9 cellular contexts compared by ENCODE assay signal in the genomic region with DNA sequence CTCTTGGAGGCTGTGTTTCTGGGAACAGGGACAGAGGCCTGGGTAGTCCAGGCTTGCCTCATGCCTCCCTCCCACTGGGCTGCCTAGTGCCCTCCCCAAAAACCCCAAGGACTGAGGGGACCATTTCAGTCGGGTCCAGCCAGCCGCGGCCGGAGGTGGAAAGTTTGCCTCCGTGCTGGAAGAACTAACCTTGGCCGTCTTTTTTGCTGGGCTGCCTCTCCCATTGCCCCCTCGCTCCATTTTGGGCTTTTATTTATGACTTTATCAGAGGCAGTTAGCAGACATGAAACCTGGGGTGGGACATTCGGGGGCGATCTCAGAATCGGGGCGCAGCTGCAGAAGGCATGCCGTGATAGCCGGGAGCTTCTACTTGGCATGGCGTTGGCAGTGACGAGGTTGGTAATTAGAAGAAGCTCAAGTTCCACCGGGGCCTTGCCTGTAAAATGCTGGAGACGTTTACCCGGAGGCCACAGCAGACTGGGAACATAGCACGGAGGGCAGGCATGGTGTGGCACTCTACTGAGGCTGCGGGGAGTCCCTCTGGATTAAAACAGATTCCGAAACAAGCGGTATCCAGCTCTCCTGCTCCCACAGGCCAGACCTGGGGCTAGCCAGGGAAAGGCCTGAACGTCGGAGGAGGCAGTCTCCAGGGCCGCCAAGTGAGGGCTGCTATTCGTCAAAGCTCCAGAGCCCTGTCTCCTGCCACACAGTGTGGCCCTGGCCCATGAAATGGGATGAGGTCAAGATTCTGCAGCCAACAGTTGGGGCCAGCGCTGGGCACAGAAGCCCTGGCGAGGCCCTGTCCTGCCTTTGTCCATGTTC.
A peak's percentile ranks its signal among the peaks of the same experiment; 100 is the strongest.
DNase-seq lines count a peak whose midpoint lies in the region; ATAC-seq, FAIRE-seq and TF ChIP-seq lines count a peak whose summit lies in the region.
"Had no signal": no experiment of that assay in that cellular context is flagged by ENCODE, and none has a peak within 500 bp of the region (broad histone marks: within the 10 kb centered on the region; RNA-seq: fewer than 3 reads in every experiment).

No MANE protein-coding gene starts in this region.

- H3K27ac Mint-ChIP-seq in activated naive CD4-positive, alpha-beta T cell treated with anti-CD3 and anti-CD28 coated beads, Interleukin-2, amount 50 U/mL, for 24 hours: no peak overlapping the region
- H3K27ac Mint-ChIP-seq in brain: peak overlapping the region in 4 of 5 experiments; percentile 97 to 100 (median 98)

- no peaks in the 10 kb centered on the region for H3K27me3 ChIP-seq in right lobe of liver
- no peaks in the 10 kb centered on the region for H3K27me3 ChIP-seq in vagina

- no peaks in the 10 kb centered on the region for H3K9me3 Mint-ChIP-seq in activated naive CD4-positive, alpha-beta T cell treated with anti-CD3 and anti-CD28 coated beads, Interleukin-2, amount 50 U/mL, for 24 hours
- H3K9me3 Mint-ChIP-seq in brain: peaks cover 0 to 6% (median 0%) of the 10 kb centered on the region in 5 experiments

- DNase-seq in activated naive CD4-positive, alpha-beta T cell treated with Interleukin-2 at 50 U/mL for 16 hours: no peak
- DNase-seq in right lobe of liver (peak; percentile 37 to 63 (median 59)), vagina (ENCODE audit: extremely low spot score in 2 of 2) (no peak), 8988T (no peak), GM12892 (ENCODE audit: insufficient read length) (no peak), pons (ENCODE audit: low spot score) (no peak)

- TF ChIP-seq CTCF in brain (conservative IDR thresholded peaks at IDR 0.05) (no peak), right lobe of liver (IDR thresholded peaks at IDR 0.05) (no peak), vagina (IDR thresholded peaks at IDR 0.05) (no peak)

- H3K36me3 ChIP-seq in right lobe of liver (no peaks in the 10 kb centered on the region), vagina (no peaks in the 10 kb centered on the region)

- H3K27ac ChIP-seq in right lobe of liver (peak overlapping the region; percentile 93 to 97 (median 95)), vagina (peak overlapping the region; percentile 100)

- intact Hi-C loops in right lobe of liver (cut with DNase I) (no loop called here), vagina (cut with DNase I) (loop anchor here (5.0 to 10.0 kb wide), 2 partner anchors 38 to 69 kb away; no protein-coding TSS in a partner anchor)

- H3K4me3 ChIP-seq in right lobe of liver (peak overlapping the region; percentile 86 to 95 (median 90)), vagina (peak overlapping the region; percentile 82 to 95)

- 23% methylated on average over 16 of the region's 28 CpGs for WGBS in right lobe of liver (ENCODE audit: insufficient coverage, low coverage, low lambda C conversion rate, missing lambda C conversion rate)

- H3K4me1 ChIP-seq in right lobe of liver: peaks cover 0 to 42% (median 19%) of the 10 kb centered on the region in 4 donors
- H3K4me1 ChIP-seq in vagina: peaks cover 49% of the 10 kb centered on the region

- H3K9me3 ChIP-seq in right lobe of liver (no peaks in the 10 kb centered on the region), vagina (no peaks in the 10 kb centered on the region)

- peak overlapping the region; percentile 67 for H3K4me3 Mint-ChIP-seq in activated naive CD4-positive, alpha-beta T cell treated with anti-CD3 and anti-CD28 coated beads, Interleukin-2, amount 50 U/mL, for 24 hours
- H3K4me3 Mint-ChIP-seq in brain: peak overlapping the region; percentile 90 to 99 (median 95)

- H3K27me3 Mint-ChIP-seq in activated naive CD4-positive, alpha-beta T cell treated with anti-CD3 and anti-CD28 coated beads, Interleukin-2, amount 50 U/mL, for 24 hours: no peaks in the 10 kb centered on the region
- H3K27me3 Mint-ChIP-seq in brain: peaks cover 34% of the 10 kb centered on the region

- ATAC-seq in right lobe of liver: peak in 1 of 4 donors; percentile 0

- no peak for FAIRE-seq in GM12892 (lab: Jason Lieb, UNC)
- FAIRE-seq: TTC549 had no signal

- H3K36me3 Mint-ChIP-seq in activated naive CD4-positive, alpha-beta T cell treated with anti-CD3 and anti-CD28 coated beads, Interleukin-2, amount 50 U/mL, for 24 hours: no peaks in the 10 kb centered on the region
- H3K36me3 Mint-ChIP-seq in brain: peaks cover 10% of the 10 kb centered on the region

- TF ChIP-seq POLR2A in right lobe of liver (IDR thresholded peaks at IDR 0.05) (no peak), vagina (IDR thresholded peaks at IDR 0.05) (no peak), GM12892 (IDR thresholded peaks at IDR 0.05; ENCODE audit: low read depth, low read length) (no peak)

- H3K4me1 Mint-ChIP-seq in activated naive CD4-positive, alpha-beta T cell treated with anti-CD3 and anti-CD28 coated beads, Interleukin-2, amount 50 U/mL, for 24 hours: peaks cover 50% of the 10 kb centered on the region
- peaks cover 63% of the 10 kb centered on the region for H3K4me1 Mint-ChIP-seq in brain

Comparison
In these comparisons a context has a peak if more than half of its experiments do, and no peak if none do; other contexts are left out.
1. DNase-seq: peak in right lobe of liver (3 of 3); none in activated naive CD4-positive, alpha-beta T cell treated with Interleukin-2 at 50 U/mL for 16 hours (single experiment), vagina (0 of 2), 8988T (single experiment), GM12892 (single experiment) and pons (single experiment).